Comparison of ENCODE assay signal across 1 cellular context in the genomic region with DNA sequence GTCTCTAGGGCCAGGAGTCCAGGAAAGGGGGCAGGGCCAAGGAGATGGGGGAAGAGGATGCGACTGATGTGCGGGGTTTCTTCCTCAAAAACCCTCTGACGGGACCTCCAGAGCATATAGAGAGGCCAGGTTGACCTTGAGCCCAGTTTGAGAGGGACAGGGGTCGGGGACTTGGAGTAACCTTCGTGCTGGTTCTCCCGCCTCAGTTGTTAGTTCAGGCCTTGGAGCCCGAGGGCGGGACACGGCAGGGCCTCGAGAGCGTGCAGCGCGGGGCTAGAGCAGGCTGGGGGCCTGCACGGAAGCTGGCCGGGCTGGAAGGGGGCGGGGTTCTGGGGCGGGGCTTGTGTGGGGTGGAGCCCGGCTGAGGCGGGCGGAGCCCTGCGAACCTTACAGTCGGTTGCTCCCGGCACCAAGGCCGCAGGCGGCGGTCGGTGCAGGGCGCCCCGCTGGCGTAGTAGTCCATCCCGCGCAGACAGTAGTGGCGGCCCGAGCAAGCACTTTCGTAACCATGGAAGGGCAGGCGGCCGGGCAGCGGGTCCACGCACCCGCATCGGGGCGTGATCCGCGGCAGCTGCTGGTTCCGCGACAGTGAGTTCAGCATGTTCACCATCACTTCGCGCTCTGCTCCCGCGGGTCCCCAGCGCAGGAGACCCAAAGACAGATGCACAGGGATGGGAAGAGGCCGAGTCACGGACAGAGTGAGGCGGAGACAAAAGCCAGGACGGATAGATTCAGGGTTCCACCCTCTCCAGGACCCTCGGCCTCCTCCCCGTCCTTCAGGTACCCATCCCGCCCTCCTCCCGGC.
A peak's percentile ranks its signal among the peaks of the same experiment; 100 is the strongest.
TF ChIP-seq lines count a peak whose summit lies in the region.

No MANE protein-coding gene starts in this region.

TF ChIP-seq in HepG2, 621 proteins besides CTCF, POLR2A, EP300 and RAD21 (continued from another document and continues in another):
- TF ChIP-seq, protein P1, sequence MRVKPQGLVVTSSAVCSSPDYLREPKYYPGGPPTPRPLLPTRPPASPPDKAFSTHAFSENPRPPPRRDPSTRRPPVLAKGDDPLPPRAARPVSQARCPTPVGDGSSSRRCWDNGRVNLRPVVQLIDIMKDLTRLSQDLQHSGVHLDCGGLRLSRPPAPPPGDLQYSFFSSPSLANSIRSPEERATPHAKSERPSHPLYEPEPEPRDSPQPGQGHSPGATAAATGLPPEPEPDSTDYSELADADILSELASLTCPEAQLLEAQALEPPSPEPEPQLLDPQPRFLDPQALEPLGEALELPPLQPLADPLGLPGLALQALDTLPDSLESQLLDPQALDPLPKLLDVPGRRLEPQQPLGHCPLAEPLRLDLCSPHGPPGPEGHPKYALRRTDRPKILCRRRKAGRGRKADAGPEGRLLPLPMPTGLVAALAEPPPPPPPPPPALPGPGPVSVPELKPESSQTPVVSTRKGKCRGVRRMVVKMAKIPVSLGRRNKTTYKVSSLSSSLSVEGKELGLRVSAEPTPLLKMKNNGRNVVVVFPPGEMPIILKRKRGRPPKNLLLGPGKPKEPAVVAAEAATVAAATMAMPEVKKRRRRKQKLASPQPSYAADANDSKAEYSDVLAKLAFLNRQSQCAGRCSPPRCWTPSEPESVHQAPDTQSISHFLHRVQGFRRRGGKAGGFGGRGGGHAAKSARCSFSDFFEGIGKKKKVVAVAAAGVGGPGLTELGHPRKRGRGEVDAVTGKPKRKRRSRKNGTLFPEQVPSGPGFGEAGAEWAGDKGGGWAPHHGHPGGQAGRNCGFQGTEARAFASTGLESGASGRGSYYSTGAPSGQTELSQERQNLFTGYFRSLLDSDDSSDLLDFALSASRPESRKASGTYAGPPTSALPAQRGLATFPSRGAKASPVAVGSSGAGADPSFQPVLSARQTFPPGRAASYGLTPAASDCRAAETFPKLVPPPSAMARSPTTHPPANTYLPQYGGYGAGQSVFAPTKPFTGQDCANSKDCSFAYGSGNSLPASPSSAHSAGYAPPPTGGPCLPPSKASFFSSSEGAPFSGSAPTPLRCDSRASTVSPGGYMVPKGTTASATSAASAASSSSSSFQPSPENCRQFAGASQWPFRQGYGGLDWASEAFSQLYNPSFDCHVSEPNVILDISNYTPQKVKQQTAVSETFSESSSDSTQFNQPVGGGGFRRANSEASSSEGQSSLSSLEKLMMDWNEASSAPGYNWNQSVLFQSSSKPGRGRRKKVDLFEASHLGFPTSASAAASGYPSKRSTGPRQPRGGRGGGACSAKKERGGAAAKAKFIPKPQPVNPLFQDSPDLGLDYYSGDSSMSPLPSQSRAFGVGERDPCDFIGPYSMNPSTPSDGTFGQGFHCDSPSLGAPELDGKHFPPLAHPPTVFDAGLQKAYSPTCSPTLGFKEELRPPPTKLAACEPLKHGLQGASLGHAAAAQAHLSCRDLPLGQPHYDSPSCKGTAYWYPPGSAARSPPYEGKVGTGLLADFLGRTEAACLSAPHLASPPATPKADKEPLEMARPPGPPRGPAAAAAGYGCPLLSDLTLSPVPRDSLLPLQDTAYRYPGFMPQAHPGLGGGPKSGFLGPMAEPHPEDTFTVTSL (CRISPR knock-in tag; IDR thresholded peaks at IDR 0.05; ENCODE audit: borderline replicate concordance), result 0 out of 2 replicates have a peak, but pooled peaks have one; percentile 45
- TF ChIP-seq ELF1 (CRISPR knock-in tag; IDR thresholded peaks at IDR 0.05) (no peak), ASH2L (IDR thresholded peaks at IDR 0.05; ENCODE audit: insufficient read length, low read depth, low read length) (no peak), REPIN1 (CRISPR knock-in tag; IDR thresholded peaks at IDR 0.05; ENCODE audit: borderline replicate concordance, low read depth) (peak; percentile 79), ZMYM3 (CRISPR knock-in tag; IDR thresholded peaks at IDR 0.05) (no peak), ZNF383 (CRISPR knock-in tag; IDR thresholded peaks at IDR 0.05; ENCODE audit: borderline replicate concordance) (no peak), SALL1 (CRISPR knock-in tag; IDR thresholded peaks at IDR 0.05) (peak; percentile 54; the same call in 1 of the 2 replicates), PLRG1 (conservative IDR thresholded peaks at IDR 0.05) (no peak), ZC3H13 (CRISPR knock-in tag; IDR thresholded peaks at IDR 0.05) (no peak; the same call in 1 of the 2 replicates), EZH2 (conservative IDR thresholded peaks at IDR 0.05; ENCODE audit: low read depth, low read length) (no peak), ZFP36L1 (CRISPR knock-in tag; IDR thresholded peaks at IDR 0.05) (0 out of 2 replicates have a peak, but pooled peaks have one; percentile 39), HOXA5 (CRISPR knock-in tag; IDR thresholded peaks at IDR 0.05) (no peak), CREB1 (IDR thresholded peaks at IDR 0.05) (no peak), CREB1 (CRISPR knock-in tag; IDR thresholded peaks at IDR 0.05) (no peak), ZNF674 (CRISPR knock-in tag; IDR thresholded peaks at IDR 0.05; ENCODE audit: low read depth) (no peak), ZNF20 (CRISPR knock-in tag; IDR thresholded peaks at IDR 0.05) (no peak), POLR2G (IDR thresholded peaks at IDR 0.05; ENCODE audit: low read depth, low read length) (peak; percentile 65), ZNF430 (CRISPR knock-in tag; IDR thresholded peaks at IDR 0.05) (peak; percentile 92), SMAD9 (CRISPR knock-in tag; IDR thresholded peaks at IDR 0.05) (peak; percentile 88; the same call in 1 of the 2 replicates), NFE2L2 (IDR thresholded peaks at IDR 0.05; ENCODE audit: low read length) (no peak), NR2F1 (CRISPR knock-in tag; IDR thresholded peaks at IDR 0.05) (0 out of 4 replicates have a peak, but pooled peaks of 1 of the 2 experiments have one; percentile 4), NKX3-1 (CRISPR knock-in tag; IDR thresholded peaks at IDR 0.05) (peak; percentile 86; the same call in 1 of the 2 replicates), ZNF83 (CRISPR knock-in tag; IDR thresholded peaks at IDR 0.05; ENCODE audit: borderline replicate concordance) (peak; percentile 62; the same call in 1 of the 2 replicates), SP5 (CRISPR knock-in tag; IDR thresholded peaks at IDR 0.05; ENCODE audit: borderline replicate concordance, low read depth) (no peak), TP53 (CRISPR knock-in tag; conservative IDR thresholded peaks at IDR 0.05) (0 out of 2 replicates have a peak, but pooled peaks have one; percentile 57), PTBP1 (IDR thresholded peaks at IDR 0.05; ENCODE audit: low read depth, low read length, poor library complexity, severe bottlenecking) (no peak), ZSCAN25 (CRISPR knock-in tag; IDR thresholded peaks at IDR 0.05) (peak; percentile 56; the same call in 1 of the 2 replicates)
- TF ChIP-seq, protein P2, sequence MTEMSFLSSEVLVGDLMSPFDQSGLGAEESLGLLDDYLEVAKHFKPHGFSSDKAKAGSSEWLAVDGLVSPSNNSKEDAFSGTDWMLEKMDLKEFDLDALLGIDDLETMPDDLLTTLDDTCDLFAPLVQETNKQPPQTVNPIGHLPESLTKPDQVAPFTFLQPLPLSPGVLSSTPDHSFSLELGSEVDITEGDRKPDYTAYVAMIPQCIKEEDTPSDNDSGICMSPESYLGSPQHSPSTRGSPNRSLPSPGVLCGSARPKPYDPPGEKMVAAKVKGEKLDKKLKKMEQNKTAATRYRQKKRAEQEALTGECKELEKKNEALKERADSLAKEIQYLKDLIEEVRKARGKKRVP (CRISPR knock-in tag; IDR thresholded peaks at IDR 0.05), result 0 out of 4 replicates have a peak, but pooled peaks of 1 of the 2 experiments have one; percentile 27
- TF ChIP-seq, protein P3, sequence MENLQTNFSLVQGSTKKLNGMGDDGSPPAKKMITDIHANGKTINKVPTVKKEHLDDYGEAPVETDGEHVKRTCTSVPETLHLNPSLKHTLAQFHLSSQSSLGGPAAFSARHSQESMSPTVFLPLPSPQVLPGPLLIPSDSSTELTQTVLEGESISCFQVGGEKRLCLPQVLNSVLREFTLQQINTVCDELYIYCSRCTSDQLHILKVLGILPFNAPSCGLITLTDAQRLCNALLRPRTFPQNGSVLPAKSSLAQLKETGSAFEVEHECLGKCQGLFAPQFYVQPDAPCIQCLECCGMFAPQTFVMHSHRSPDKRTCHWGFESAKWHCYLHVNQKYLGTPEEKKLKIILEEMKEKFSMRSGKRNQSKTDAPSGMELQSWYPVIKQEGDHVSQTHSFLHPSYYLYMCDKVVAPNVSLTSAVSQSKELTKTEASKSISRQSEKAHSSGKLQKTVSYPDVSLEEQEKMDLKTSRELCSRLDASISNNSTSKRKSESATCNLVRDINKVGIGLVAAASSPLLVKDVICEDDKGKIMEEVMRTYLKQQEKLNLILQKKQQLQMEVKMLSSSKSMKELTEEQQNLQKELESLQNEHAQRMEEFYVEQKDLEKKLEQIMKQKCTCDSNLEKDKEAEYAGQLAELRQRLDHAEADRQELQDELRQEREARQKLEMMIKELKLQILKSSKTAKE (CRISPR knock-in tag; IDR thresholded peaks at IDR 0.05; ENCODE audit: borderline replicate concordance), result no peak
- TF ChIP-seq, protein P4, sequence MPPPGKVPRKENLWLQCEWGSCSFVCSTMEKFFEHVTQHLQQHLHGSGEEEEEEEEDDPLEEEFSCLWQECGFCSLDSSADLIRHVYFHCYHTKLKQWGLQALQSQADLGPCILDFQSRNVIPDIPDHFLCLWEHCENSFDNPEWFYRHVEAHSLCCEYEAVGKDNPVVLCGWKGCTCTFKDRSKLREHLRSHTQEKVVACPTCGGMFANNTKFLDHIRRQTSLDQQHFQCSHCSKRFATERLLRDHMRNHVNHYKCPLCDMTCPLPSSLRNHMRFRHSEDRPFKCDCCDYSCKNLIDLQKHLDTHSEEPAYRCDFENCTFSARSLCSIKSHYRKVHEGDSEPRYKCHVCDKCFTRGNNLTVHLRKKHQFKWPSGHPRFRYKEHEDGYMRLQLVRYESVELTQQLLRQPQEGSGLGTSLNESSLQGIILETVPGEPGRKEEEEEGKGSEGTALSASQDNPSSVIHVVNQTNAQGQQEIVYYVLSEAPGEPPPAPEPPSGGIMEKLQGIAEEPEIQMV (CRISPR knock-in tag; IDR thresholded peaks at IDR 0.05; ENCODE audit: low read depth), result peak; percentile 89
- TF ChIP-seq, protein P5, sequence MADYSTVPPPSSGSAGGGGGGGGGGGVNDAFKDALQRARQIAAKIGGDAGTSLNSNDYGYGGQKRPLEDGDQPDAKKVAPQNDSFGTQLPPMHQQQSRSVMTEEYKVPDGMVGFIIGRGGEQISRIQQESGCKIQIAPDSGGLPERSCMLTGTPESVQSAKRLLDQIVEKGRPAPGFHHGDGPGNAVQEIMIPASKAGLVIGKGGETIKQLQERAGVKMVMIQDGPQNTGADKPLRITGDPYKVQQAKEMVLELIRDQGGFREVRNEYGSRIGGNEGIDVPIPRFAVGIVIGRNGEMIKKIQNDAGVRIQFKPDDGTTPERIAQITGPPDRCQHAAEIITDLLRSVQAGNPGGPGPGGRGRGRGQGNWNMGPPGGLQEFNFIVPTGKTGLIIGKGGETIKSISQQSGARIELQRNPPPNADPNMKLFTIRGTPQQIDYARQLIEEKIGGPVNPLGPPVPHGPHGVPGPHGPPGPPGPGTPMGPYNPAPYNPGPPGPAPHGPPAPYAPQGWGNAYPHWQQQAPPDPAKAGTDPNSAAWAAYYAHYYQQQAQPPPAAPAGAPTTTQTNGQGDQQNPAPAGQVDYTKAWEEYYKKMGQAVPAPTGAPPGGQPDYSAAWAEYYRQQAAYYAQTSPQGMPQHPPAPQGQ (CRISPR knock-in tag; IDR thresholded peaks at IDR 0.05; ENCODE audit: borderline replicate concordance), result no peak
- TF ChIP-seq, protein P6, sequence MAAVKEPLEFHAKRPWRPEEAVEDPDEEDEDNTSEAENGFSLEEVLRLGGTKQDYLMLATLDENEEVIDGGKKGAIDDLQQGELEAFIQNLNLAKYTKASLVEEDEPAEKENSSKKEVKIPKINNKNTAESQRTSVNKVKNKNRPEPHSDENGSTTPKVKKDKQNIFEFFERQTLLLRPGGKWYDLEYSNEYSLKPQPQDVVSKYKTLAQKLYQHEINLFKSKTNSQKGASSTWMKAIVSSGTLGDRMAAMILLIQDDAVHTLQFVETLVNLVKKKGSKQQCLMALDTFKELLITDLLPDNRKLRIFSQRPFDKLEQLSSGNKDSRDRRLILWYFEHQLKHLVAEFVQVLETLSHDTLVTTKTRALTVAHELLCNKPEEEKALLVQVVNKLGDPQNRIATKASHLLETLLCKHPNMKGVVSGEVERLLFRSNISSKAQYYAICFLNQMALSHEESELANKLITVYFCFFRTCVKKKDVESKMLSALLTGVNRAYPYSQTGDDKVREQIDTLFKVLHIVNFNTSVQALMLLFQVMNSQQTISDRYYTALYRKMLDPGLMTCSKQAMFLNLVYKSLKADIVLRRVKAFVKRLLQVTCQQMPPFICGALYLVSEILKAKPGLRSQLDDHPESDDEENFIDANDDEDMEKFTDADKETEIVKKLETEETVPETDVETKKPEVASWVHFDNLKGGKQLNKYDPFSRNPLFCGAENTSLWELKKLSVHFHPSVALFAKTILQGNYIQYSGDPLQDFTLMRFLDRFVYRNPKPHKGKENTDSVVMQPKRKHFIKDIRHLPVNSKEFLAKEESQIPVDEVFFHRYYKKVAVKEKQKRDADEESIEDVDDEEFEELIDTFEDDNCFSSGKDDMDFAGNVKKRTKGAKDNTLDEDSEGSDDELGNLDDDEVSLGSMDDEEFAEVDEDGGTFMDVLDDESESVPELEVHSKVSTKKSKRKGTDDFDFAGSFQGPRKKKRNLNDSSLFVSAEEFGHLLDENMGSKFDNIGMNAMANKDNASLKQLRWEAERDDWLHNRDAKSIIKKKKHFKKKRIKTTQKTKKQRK (IDR thresholded peaks at IDR 0.05; ENCODE audit: low read length), result no peak
- TF ChIP-seq, protein P7, sequence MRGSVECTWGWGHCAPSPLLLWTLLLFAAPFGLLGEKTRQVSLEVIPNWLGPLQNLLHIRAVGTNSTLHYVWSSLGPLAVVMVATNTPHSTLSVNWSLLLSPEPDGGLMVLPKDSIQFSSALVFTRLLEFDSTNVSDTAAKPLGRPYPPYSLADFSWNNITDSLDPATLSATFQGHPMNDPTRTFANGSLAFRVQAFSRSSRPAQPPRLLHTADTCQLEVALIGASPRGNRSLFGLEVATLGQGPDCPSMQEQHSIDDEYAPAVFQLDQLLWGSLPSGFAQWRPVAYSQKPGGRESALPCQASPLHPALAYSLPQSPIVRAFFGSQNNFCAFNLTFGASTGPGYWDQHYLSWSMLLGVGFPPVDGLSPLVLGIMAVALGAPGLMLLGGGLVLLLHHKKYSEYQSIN (CRISPR knock-in tag; IDR thresholded peaks at IDR 0.05; ENCODE audit: borderline replicate concordance), result no peak
- TF ChIP-seq, protein P8, sequence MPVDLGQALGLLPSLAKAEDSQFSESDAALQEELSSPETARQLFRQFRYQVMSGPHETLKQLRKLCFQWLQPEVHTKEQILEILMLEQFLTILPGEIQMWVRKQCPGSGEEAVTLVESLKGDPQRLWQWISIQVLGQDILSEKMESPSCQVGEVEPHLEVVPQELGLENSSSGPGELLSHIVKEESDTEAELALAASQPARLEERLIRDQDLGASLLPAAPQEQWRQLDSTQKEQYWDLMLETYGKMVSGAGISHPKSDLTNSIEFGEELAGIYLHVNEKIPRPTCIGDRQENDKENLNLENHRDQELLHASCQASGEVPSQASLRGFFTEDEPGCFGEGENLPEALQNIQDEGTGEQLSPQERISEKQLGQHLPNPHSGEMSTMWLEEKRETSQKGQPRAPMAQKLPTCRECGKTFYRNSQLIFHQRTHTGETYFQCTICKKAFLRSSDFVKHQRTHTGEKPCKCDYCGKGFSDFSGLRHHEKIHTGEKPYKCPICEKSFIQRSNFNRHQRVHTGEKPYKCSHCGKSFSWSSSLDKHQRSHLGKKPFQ (CRISPR knock-in tag; IDR thresholded peaks at IDR 0.05; ENCODE audit: insufficient replicate concordance), result peak; percentile 74
